Comparison of ENCODE assay signal across 2 cellular contexts in the genomic region with DNA sequence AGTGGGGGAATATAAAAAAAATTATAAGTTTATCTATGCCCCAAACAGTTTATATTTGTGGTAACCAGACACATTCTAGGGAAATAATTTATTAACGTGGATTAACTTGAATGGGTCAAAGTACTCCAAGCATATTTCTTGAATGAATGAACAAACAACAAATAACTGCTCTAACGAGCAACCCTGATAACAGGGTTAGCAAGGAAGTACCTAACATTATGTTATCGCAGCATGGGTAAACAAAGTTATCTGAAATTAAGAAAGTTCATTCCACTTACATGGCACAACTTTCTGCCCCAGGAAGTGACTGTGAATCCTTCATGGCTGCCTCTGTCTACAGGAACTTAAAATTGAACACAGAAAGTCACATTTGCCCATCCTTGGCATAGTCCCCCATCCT.
TF ChIP-seq lines count a peak whose summit lies in the region.

No MANE protein-coding gene starts in this region.

TF ChIP-seq in IMR-90, 13 proteins besides CTCF, POLR2A, EP300 and RAD21:
- TF ChIP-seq BHLHE40 (IDR thresholded peaks at IDR 0.05; ENCODE audit: low read depth, low read length): no peak
- no peak for TF ChIP-seq RFX5 (IDR thresholded peaks at IDR 0.05; ENCODE audit: low read depth, low read length)
- TF ChIP-seq SMC3 (IDR thresholded peaks at IDR 0.05; ENCODE audit: low read depth, low read length): no peak
- no peak for TF ChIP-seq MAFK (IDR thresholded peaks at IDR 0.05; ENCODE audit: low read depth, low read length)
- TF ChIP-seq, protein P1, sequence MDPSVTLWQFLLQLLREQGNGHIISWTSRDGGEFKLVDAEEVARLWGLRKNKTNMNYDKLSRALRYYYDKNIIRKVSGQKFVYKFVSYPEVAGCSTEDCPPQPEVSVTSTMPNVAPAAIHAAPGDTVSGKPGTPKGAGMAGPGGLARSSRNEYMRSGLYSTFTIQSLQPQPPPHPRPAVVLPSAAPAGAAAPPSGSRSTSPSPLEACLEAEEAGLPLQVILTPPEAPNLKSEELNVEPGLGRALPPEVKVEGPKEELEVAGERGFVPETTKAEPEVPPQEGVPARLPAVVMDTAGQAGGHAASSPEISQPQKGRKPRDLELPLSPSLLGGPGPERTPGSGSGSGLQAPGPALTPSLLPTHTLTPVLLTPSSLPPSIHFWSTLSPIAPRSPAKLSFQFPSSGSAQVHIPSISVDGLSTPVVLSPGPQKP (IDR thresholded peaks at IDR 0.05; ENCODE audit: borderline replicate concordance, low read depth, low read length): no peak
- TF ChIP-seq, protein P2, sequence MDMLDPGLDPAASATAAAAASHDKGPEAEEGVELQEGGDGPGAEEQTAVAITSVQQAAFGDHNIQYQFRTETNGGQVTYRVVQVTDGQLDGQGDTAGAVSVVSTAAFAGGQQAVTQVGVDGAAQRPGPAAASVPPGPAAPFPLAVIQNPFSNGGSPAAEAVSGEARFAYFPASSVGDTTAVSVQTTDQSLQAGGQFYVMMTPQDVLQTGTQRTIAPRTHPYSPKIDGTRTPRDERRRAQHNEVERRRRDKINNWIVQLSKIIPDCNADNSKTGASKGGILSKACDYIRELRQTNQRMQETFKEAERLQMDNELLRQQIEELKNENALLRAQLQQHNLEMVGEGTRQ (IDR thresholded peaks at IDR 0.05; ENCODE audit: low read depth, low read length): no peak
- TF ChIP-seq CHD1 (IDR thresholded peaks at IDR 0.05; ENCODE audit: low read depth, low read length): no peak
- no peak for TF ChIP-seq RCOR1 (IDR thresholded peaks at IDR 0.05; ENCODE audit: insufficient replicate concordance, low read length)

TF ChIP-seq in WTC11, 78 proteins besides CTCF, POLR2A, EP300 and RAD21:
- TF ChIP-seq NFATC4 (CRISPR knock-in tag; IDR thresholded peaks at IDR 0.05) (no peak), SMAD3 (CRISPR knock-in tag; IDR thresholded peaks at IDR 0.05; ENCODE audit: borderline replicate concordance) (no peak), EMX1 (CRISPR knock-in tag; IDR thresholded peaks at IDR 0.05) (no peak), GRHL2 (CRISPR knock-in tag; IDR thresholded peaks at IDR 0.05; ENCODE audit: insufficient replicate concordance, severe bottlenecking) (no peak), ZBTB21 (CRISPR knock-in tag; IDR thresholded peaks at IDR 0.05; ENCODE audit: borderline replicate concordance) (no peak), SMAD4 (CRISPR knock-in tag; IDR thresholded peaks at IDR 0.05) (no peak), TCF7 (CRISPR knock-in tag; IDR thresholded peaks at IDR 0.05; ENCODE audit: low read depth) (no peak)
- TF ChIP-seq, protein P3, sequence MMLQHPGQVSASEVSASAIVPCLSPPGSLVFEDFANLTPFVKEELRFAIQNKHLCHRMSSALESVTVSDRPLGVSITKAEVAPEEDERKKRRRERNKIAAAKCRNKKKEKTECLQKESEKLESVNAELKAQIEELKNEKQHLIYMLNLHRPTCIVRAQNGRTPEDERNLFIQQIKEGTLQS (CRISPR knock-in tag; conservative IDR thresholded peaks at IDR 0.05): no peak
